Comparison of ENCODE assay signal across 10 cellular contexts in the genomic region with DNA sequence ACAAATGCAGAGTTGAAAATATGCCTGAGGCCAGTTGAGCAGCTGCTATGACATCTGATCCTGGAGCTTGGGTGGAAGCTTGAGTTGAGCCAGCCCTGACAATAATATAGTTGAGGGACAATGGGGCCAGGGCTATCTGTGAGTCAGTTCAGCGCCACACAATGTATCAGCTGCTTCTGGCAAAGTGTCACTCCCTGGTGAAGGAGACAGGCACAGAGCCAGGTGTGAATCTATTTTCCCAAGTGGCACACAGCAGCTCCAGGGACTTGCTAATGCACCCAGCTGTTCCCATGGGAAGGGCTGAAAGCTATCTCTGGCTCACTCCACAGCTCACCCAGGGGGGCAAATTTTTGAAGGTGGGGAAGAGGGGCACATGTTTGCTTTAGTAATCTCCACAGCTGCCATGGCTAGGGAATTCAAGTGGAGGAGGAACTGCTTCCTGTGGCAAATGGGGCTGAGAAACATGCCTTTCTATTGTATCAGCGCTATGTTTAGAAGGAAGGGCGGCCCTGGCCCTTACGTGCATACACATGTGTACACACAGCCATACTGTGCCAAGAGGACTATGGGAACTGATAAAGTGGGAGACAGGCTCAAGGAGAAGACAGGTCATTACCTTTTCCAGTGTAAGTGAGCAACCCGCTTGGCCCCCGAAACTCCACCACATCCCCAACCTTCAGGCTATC. TPM values are rescaled to one million over a fixed set of nuclear protein-coding genes. Genes with fewer than 3 reads are reported as not detected.
A peak's percentile ranks its signal among the peaks of the same experiment; 100 is the strongest.
DNase-seq lines count a peak whose midpoint lies in the region; ATAC-seq lines count a peak whose summit lies in the region.
"Had no signal": no experiment of that assay in that cellular context is flagged by ENCODE, and none has a peak within 500 bp of the region (broad histone marks: within the 10 kb centered on the region; RNA-seq: fewer than 3 reads in every experiment).

No MANE protein-coding gene starts in this region.

- no peaks in the 10 kb centered on the region for H3K27me3 ChIP-seq in CD8-positive, alpha-beta memory T cell (ENCODE audit: insufficient read depth, low read length, poor library complexity, severe bottlenecking)
- no peaks in the 10 kb centered on the region for H3K27me3 ChIP-seq in adipocyte (replicated peaks; ENCODE audit: control insufficient read depth, insufficient read depth, low read length)
- H3K27me3 ChIP-seq: upper lobe of right lung had no signal

- peaks cover 8% of the 10 kb centered on the region for H3K36me3 ChIP-seq in CD8-positive, alpha-beta memory T cell (ENCODE audit: insufficient read depth, low read length)
- peaks cover 27% of the 10 kb centered on the region for H3K36me3 ChIP-seq in adipocyte (ENCODE audit: control insufficient read depth, insufficient read depth, low read length, severe bottlenecking)
- peaks cover 36% of the 10 kb centered on the region for H3K36me3 ChIP-seq in mesodermal cell (ENCODE audit: control insufficient read depth, insufficient read depth, low read length)

- no peak overlapping the region for H3K9ac ChIP-seq in adipocyte (ENCODE audit: low read length)

- CTCF ChIA-PET in CD8-positive, alpha-beta memory T cell (lab: Charles Lee) = interaction anchor here (1.1 kb wide), 1 partner anchor 34 kb away, joined by 4 read pairs; no protein-coding TSS in a partner anchor

- WGBS in mesodermal cell (ENCODE audit: insufficient coverage in 2 of 2), 2 experiments = 93 to 96% methylated on average over 3 to 4 of the region's 6 CpGs

- no peak overlapping the region for H3K4me3 ChIP-seq in CD8-positive, alpha-beta memory T cell (ENCODE audit: low read length)
- H3K4me3 ChIP-seq in adipocyte (ENCODE audit: low read length) = no peak overlapping the region
- no peak overlapping the region for H3K4me3 ChIP-seq in mesodermal cell (ENCODE audit: extremely low read depth, insufficient read depth, low read length, poor library complexity, severe bottlenecking)
- H3K4me3 ChIP-seq: upper lobe of right lung had no signal

- no peak for ATAC-seq in GM21737 (IDR thresholded peaks at IDR 0.05; ENCODE audit: unreplicated experiment)
- ATAC-seq in GM19328 (IDR thresholded peaks at IDR 0.05; ENCODE audit: unreplicated experiment) = no peak
- no peak for ATAC-seq in GM18511 (IDR thresholded peaks at IDR 0.05; ENCODE audit: unreplicated experiment)
- ATAC-seq: upper lobe of right lung had no signal

- POLR2A ChIA-PET in CD8-positive, alpha-beta memory T cell (lab: Charles Lee) = interaction anchor here (0.9 kb wide), 1 partner anchor 10 kb away, joined by 3 read pairs; no protein-coding TSS in a partner anchor

- DNase-seq in CD8-positive, alpha-beta memory T cell = no peak
- DNase-seq in NCI-H1417 treated with DMSO at 0.1 percent for 48 hours (lab: John Stamatoyannopoulos, UW) = peak; percentile 84
- DNase-seq in adipocyte (ENCODE audit: low read depth) = peak; percentile 33
- no peak for DNase-seq in SK-N-DZ (ENCODE audit: low spot score)
- DNase-seq: activated CD4-positive, alpha-beta T cell treated with anti-CD3 and anti-CD28 coated beads for 48 hours; upper lobe of right lung had no signal

- H3K27me3 Mint-ChIP-seq in CD8-positive, alpha-beta memory T cell = no peaks in the 10 kb centered on the region

- peak overlapping the region in 6 of 8 donors; percentile 56 to 97 (median 72) for H3K27ac Mint-ChIP-seq in CD8-positive, alpha-beta memory T cell

- no peaks in the 10 kb centered on the region for H3K9me3 ChIP-seq in CD8-positive, alpha-beta memory T cell (ENCODE audit: low read length)
- no peaks in the 10 kb centered on the region for H3K9me3 ChIP-seq in adipocyte (ENCODE audit: control insufficient read depth, low read length)
- no peaks in the 10 kb centered on the region for H3K9me3 ChIP-seq in mesodermal cell (ENCODE audit: control insufficient read depth, low read length)
- H3K9me3 ChIP-seq: upper lobe of right lung had no signal

- peaks cover 22 to 32% (median 25%) of the 10 kb centered on the region in 3 donors for H3K4me1 Mint-ChIP-seq in CD8-positive, alpha-beta memory T cell

- H3K36me3 Mint-ChIP-seq in CD8-positive, alpha-beta memory T cell = peaks cover 0 to 38% (median 6%) of the 10 kb centered on the region in 3 donors

- peak overlapping the region in 5 of 7 donors; percentile 32 to 83 (median 64) for H3K4me3 Mint-ChIP-seq in CD8-positive, alpha-beta memory T cell

- no peaks in the 10 kb centered on the region for H3K9me3 Mint-ChIP-seq in CD8-positive, alpha-beta memory T cell

- peaks cover 27% of the 10 kb centered on the region for H3K4me1 ChIP-seq in CD8-positive, alpha-beta memory T cell (ENCODE audit: insufficient read depth, low read length)
- peaks cover 31% of the 10 kb centered on the region for H3K4me1 ChIP-seq in adipocyte (ENCODE audit: control insufficient read depth, insufficient read depth, low read length)
- H3K4me1 ChIP-seq in mesodermal cell (ENCODE audit: control insufficient read depth, insufficient read depth, low read length, poor library complexity, severe bottlenecking) = peaks cover 26% of the 10 kb centered on the region

- no peak overlapping the region for H3K27ac ChIP-seq in CD8-positive, alpha-beta memory T cell (ENCODE audit: low read depth, low read length)
- peak overlapping the region; percentile 25 for H3K27ac ChIP-seq in mesodermal cell (ENCODE audit: low read depth, low read length, severe bottlenecking)
- H3K27ac ChIP-seq: upper lobe of right lung had no signal

RNA-seq across cellular contexts. Expression of gene CYB5R1, which starts 2.2 kb away (rescaled TPM):
- total RNA-seq in CD8-positive, alpha-beta memory T cell = 10 to 100 TPM; 23.9 to 26.0 TPM
- 52.7 TPM for polyA plus RNA-seq in CD8-positive, alpha-beta memory T cell
- polyA plus RNA-seq in mesodermal cell (2013, experiment 1 of 2) = 26.2 TPM
- polyA plus RNA-seq in mesodermal cell (2013, experiment 2 of 2) = 22.6 TPM
- polyA plus RNA-seq in SK-N-DZ (2014; cell fraction: cytosol; rRNA removed) = 22.5 and 28.9 TPM in 2 replicates
- 36.9 and 43.6 TPM in 2 replicates for polyA plus RNA-seq in SK-N-DZ (2014; cell fraction: nucleus; rRNA removed)

RNA-seq across cellular contexts. Expression of gene ADIPOR1, which starts 6.8 kb away (rescaled TPM):
- total RNA-seq in CD8-positive, alpha-beta memory T cell = 10 to 100 TPM; 91.0 to 95.4 TPM
- 104 TPM for polyA plus RNA-seq in CD8-positive, alpha-beta memory T cell
- polyA plus RNA-seq in mesodermal cell (2013, experiment 1 of 2) = 92.6 TPM
- polyA plus RNA-seq in mesodermal cell (2013, experiment 2 of 2) = 82.7 TPM
- 64.8 and 66.4 TPM in 2 replicates for polyA plus RNA-seq in SK-N-DZ (2014; cell fraction: cytosol; rRNA removed)
- polyA plus RNA-seq in SK-N-DZ (2014; cell fraction: nucleus; rRNA removed) = 34.2 and 46.6 TPM in 2 replicates

RNA-seq across cellular contexts. Expression of gene KLHL12, which starts 37.9 kb away (rescaled TPM):
- 10 to 100 TPM; 40.2 to 40.9 TPM for total RNA-seq in CD8-positive, alpha-beta memory T cell
- polyA plus RNA-seq in CD8-positive, alpha-beta memory T cell = 21.2 TPM
- 23.0 TPM for polyA plus RNA-seq in mesodermal cell (2013, experiment 1 of 2)
- 24.0 TPM for polyA plus RNA-seq in mesodermal cell (2013, experiment 2 of 2)
- polyA plus RNA-seq in SK-N-DZ (2014; cell fraction: cytosol; rRNA removed) = 27.6 and 28.9 TPM in 2 replicates
- polyA plus RNA-seq in SK-N-DZ (2014; cell fraction: nucleus; rRNA removed) = 34.4 and 38.4 TPM in 2 replicates

RNA-seq across cellular contexts. Expression of gene TMEM183A, which starts 42.3 kb away (rescaled TPM):
- total RNA-seq in CD8-positive, alpha-beta memory T cell = 10 to 100 TPM; 76.9 to 77.2 TPM
- 55.4 TPM for polyA plus RNA-seq in CD8-positive, alpha-beta memory T cell
- polyA plus RNA-seq in mesodermal cell (2013, experiment 1 of 2) = 78.8 TPM
- polyA plus RNA-seq in mesodermal cell (2013, experiment 2 of 2) = 70.1 TPM
- 82.7 and 88.3 TPM in 2 replicates for polyA plus RNA-seq in SK-N-DZ (2014; cell fraction: cytosol; rRNA removed)
- polyA plus RNA-seq in SK-N-DZ (2014; cell fraction: nucleus; rRNA removed) = 97.1 and 135 TPM in 2 replicates

Comparison
In these comparisons a context has a peak if more than half of its experiments do, and no peak if none do; other contexts are left out.
1. DNase-seq: peak in NCI-H1417 treated with DMSO at 0.1 percent for 48 hours (single experiment) and adipocyte (single experiment); none in CD8-positive, alpha-beta memory T cell (0 of 5) and SK-N-DZ (single experiment).